In the genomic region with DNA sequence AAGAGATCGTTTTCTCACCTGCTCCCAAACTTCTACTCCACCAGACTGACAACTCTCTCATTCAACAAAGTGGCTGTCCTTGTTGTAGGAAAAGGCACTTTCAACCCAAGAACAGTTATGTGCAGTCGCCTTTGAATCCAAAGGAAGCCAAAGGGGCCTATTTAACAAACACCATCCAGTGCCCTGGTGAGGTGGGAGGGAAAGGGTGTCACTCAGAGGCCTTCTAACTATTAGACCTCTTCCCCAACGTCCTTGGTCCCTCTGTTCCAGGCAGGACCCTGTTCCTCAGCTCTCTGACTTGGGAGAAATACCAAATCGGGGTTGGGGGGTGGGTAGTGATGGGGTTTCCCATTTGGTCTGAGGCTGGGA, we compare ENCODE assay signal across 1 cellular context.
TF ChIP-seq lines count a peak whose summit lies in the region.

No MANE protein-coding gene starts in this region.

TF ChIP-seq in HepG2, 621 proteins besides CTCF, POLR2A, EP300 and RAD21:
- TF ChIP-seq ZNF652 (CRISPR knock-in tag; IDR thresholded peaks at IDR 0.05; ENCODE audit: borderline replicate concordance, low read depth) (peak; percentile 54), ZNF746 (CRISPR knock-in tag; IDR thresholded peaks at IDR 0.05) (peak; percentile 8; the same call in 1 of the 2 replicates), ZNF256 (CRISPR knock-in tag; conservative IDR thresholded peaks at IDR 0.05) (no peak)
